ENCODE assay signal across 2 cellular contexts in the genomic region with DNA sequence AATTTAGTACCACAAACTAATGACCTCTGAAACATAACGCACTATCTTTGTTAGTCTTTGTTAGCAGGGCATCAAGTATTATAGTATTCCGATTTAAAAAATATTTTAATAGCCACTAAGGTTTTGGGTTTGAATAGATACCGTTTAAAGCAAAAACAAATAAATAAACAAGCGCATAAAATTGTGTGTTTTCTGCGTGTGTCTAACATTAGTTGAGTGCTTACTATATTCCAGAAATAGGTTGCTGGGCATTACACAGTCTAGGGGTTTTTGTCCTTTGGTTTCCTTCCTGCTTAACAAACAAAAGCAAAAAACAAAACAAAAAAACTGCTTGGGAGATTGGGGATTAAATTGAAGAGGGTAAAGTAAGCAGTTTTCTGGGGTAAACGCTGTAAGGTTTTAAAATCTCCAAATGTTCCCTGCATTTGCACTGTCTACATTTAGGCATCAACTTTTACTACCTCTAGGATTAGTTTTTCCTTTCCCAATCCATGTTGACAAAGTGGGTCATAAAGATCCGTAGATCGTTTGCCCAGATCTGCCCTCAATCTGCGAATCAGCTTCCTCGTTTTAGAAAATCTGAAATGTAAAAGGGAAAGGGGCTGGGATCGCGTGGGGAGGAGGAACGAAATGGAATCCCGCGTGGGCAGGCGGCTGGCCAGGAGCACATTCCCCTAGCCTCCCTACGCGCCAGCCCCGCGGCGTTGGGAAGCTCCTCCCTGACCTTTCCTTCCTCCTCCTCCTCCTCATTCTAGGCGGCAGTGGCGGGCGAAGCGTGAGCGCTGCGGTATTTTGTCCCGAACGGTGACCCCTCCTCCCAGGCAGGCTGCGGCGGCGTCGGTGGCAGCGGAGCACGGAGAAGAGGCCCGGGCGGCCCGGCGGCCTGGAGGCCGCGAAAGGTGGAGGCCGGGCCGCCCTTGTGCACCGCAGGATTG.
TF ChIP-seq lines count a peak whose summit lies in the region.

TSS of gene KCTD3 (plus strand) at position 749 of the 935 bp plus-strand sequence. CDS start 382 bp downstream, outside the sequence.

TF ChIP-seq in SK-N-SH treated with all-trans-retinoic acid at 6 μM for 48 hours, 23 proteins besides CTCF, POLR2A, EP300 and RAD21 (continued from another document):
- no peak for TF ChIP-seq ISL1 (CRISPR knock-in tag; IDR thresholded peaks at IDR 0.05)
- no peak for TF ChIP-seq ESRRG (CRISPR knock-in tag; IDR thresholded peaks at IDR 0.05)
- no peak for TF ChIP-seq TOX (CRISPR knock-in tag; IDR thresholded peaks at IDR 0.05; ENCODE audit: borderline replicate concordance)
- no peak for TF ChIP-seq GLIS3 (CRISPR knock-in tag; IDR thresholded peaks at IDR 0.05)
- TF ChIP-seq ZC3H10 (CRISPR knock-in tag; IDR thresholded peaks at IDR 0.05) = no peak
- no peak for TF ChIP-seq ZFP30 (CRISPR knock-in tag; IDR thresholded peaks at IDR 0.05)
- TF ChIP-seq CSRNP3 (CRISPR knock-in tag; IDR thresholded peaks at IDR 0.05) = no peak
- TF ChIP-seq TSHZ2 (CRISPR knock-in tag; IDR thresholded peaks at IDR 0.05) = no peak
- TF ChIP-seq PPARA (CRISPR knock-in tag; IDR thresholded peaks at IDR 0.05; ENCODE audit: borderline replicate concordance) = no peak
- TF ChIP-seq OSR1 (CRISPR knock-in tag; IDR thresholded peaks at IDR 0.05) = no peak

TF ChIP-seq in K562, 482 proteins besides CTCF, POLR2A, EP300 and RAD21 (continued from another document and continues in another):
- TF ChIP-seq, protein P1, sequence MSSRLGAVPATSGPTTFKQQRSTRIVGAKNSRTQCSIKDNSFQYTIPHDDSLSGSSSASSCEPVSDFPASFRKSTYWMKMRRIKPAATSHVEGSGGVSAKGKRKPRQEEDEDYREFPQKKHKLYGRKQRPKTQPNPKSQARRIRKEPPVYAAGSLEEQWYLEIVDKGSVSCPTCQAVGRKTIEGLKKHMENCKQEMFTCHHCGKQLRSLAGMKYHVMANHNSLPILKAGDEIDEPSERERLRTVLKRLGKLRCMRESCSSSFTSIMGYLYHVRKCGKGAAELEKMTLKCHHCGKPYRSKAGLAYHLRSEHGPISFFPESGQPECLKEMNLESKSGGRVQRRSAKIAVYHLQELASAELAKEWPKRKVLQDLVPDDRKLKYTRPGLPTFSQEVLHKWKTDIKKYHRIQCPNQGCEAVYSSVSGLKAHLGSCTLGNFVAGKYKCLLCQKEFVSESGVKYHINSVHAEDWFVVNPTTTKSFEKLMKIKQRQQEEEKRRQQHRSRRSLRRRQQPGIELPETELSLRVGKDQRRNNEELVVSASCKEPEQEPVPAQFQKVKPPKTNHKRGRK (tag; IDR thresholded peaks at IDR 0.05) = peak; percentile 73
- TF ChIP-seq, protein P2, sequence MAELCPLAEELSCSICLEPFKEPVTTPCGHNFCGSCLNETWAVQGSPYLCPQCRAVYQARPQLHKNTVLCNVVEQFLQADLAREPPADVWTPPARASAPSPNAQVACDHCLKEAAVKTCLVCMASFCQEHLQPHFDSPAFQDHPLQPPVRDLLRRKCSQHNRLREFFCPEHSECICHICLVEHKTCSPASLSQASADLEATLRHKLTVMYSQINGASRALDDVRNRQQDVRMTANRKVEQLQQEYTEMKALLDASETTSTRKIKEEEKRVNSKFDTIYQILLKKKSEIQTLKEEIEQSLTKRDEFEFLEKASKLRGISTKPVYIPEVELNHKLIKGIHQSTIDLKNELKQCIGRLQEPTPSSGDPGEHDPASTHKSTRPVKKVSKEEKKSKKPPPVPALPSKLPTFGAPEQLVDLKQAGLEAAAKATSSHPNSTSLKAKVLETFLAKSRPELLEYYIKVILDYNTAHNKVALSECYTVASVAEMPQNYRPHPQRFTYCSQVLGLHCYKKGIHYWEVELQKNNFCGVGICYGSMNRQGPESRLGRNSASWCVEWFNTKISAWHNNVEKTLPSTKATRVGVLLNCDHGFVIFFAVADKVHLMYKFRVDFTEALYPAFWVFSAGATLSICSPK (IDR thresholded peaks at IDR 0.05; ENCODE audit: borderline replicate concordance) = peak; percentile 43; the same call in 1 of the 2 replicates
- no peak for TF ChIP-seq KLF1 (tag; IDR thresholded peaks at IDR 0.05)
- no peak for TF ChIP-seq GTF2B (IDR thresholded peaks at IDR 0.05; ENCODE audit: extremely low read depth, insufficient read length)
- TF ChIP-seq, protein P3, sequence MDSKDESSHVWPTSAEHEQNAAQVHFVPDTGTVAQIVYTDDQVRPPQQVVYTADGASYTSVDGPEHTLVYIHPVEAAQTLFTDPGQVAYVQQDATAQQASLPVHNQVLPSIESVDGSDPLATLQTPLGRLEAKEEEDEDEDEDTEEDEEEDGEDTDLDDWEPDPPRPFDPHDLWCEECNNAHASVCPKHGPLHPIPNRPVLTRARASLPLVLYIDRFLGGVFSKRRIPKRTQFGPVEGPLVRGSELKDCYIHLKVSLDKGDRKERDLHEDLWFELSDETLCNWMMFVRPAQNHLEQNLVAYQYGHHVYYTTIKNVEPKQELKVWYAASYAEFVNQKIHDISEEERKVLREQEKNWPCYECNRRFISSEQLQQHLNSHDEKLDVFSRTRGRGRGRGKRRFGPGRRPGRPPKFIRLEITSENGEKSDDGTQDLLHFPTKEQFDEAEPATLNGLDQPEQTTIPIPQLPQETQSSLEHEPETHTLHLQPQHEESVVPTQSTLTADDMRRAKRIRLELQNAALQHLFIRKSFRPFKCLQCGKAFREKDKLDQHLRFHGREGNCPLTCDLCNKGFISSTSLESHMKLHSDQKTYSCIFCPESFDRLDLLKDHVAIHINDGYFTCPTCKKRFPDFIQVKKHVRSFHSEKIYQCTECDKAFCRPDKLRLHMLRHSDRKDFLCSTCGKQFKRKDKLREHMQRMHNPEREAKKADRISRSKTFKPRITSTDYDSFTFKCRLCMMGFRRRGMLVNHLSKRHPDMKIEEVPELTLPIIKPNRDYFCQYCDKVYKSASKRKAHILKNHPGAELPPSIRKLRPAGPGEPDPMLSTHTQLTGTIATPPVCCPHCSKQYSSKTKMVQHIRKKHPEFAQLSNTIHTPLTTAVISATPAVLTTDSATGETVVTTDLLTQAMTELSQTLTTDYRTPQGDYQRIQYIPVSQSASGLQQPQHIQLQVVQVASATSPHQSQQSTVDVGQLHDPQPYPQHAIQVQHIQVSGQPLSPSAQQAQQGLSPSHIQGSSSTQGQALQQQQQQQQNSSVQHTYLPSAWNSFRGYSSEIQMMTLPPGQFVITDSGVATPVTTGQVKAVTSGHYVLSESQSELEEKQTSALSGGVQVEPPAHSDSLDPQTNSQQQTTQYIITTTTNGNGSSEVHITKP (IDR thresholded peaks at IDR 0.05; ENCODE audit: partially characterized antibody) = no peak
- TF ChIP-seq FOXJ2 (tag; IDR thresholded peaks at IDR 0.05) = peak; percentile 53; the same call in 1 of the 2 replicates
- peak; percentile 73 to 83; a peak in 3 of 4 replicates for TF ChIP-seq FOXA3 (CRISPR knock-in tag; conservative IDR thresholded peaks at IDR 0.05 in 1 of 2, IDR thresholded peaks at IDR 0.05 in 1 of 2)
- 0 out of 2 replicates have a peak, but pooled peaks have one; percentile 59 for TF ChIP-seq LCOR (CRISPR knock-in tag; IDR thresholded peaks at IDR 0.05)
- peak; percentile 26 to 62; a peak in 2 of 4 replicates for TF ChIP-seq SIN3A (IDR thresholded peaks at IDR 0.05; ENCODE audit: borderline replicate concordance in 2 of 2, control insufficient read depth in 1 of 2, low read depth in 2 of 2, low read length in 2 of 2)
- no peak for TF ChIP-seq ZNF778 (CRISPR knock-in tag; IDR thresholded peaks at IDR 0.05)
- peak; percentile 52 to 53; a peak in 2 of 4 replicates for TF ChIP-seq MNT (conservative IDR thresholded peaks at IDR 0.05)
- TF ChIP-seq CLOCK (CRISPR knock-in tag; IDR thresholded peaks at IDR 0.05; ENCODE audit: borderline replicate concordance) = no peak
- TF ChIP-seq, protein P4, sequence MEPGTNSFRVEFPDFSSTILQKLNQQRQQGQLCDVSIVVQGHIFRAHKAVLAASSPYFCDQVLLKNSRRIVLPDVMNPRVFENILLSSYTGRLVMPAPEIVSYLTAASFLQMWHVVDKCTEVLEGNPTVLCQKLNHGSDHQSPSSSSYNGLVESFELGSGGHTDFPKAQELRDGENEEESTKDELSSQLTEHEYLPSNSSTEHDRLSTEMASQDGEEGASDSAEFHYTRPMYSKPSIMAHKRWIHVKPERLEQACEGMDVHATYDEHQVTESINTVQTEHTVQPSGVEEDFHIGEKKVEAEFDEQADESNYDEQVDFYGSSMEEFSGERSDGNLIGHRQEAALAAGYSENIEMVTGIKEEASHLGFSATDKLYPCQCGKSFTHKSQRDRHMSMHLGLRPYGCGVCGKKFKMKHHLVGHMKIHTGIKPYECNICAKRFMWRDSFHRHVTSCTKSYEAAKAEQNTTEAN (CRISPR knock-in tag; IDR thresholded peaks at IDR 0.05) = no peak
- TF ChIP-seq, protein P5, sequence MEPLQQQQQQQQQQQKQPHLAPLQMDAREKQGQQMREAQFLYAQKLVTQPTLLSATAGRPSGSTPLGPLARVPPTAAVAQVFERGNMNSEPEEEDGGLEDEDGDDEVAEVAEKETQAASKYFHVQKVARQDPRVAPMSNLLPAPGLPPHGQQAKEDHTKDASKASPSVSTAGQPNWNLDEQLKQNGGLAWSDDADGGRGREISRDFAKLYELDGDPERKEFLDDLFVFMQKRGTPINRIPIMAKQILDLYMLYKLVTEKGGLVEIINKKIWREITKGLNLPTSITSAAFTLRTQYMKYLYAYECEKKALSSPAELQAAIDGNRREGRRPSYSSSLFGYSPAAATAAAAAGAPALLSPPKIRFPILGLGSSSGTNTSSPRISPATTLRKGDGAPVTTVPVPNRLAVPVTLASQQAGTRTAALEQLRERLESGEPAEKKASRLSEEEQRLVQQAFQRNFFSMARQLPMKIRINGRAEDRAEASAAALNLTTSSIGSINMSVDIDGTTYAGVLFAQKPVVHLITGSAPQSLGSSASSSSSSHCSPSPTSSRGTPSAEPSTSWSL (CRISPR knock-in tag; IDR thresholded peaks at IDR 0.05; ENCODE audit: borderline replicate concordance) = no peak
- no peak for TF ChIP-seq TEAD2 (tag; IDR thresholded peaks at IDR 0.05)
- TF ChIP-seq COPS2 (conservative IDR thresholded peaks at IDR 0.05) = no peak
- TF ChIP-seq NONO (IDR thresholded peaks at IDR 0.05; ENCODE audit: low read depth in 2 of 2, low read length in 1 of 2) = 0 out of 4 replicates have a peak, but pooled peaks of 1 of the 2 experiments have one; percentile 7
- peak; percentile 63 for TF ChIP-seq CTBP1 (IDR thresholded peaks at IDR 0.05; ENCODE audit: borderline replicate concordance)
- TF ChIP-seq SMAD1 (IDR thresholded peaks at IDR 0.05; ENCODE audit: low read depth, low read length, partially characterized antibody) = peak; percentile 64
- no peak for TF ChIP-seq RUNX1 (IDR thresholded peaks at IDR 0.05; ENCODE audit: low read depth)
- TF ChIP-seq DIDO1 (tag; IDR thresholded peaks at IDR 0.05; ENCODE audit: low read depth) = no peak
- TF ChIP-seq SP1 (CRISPR knock-in tag; IDR thresholded peaks at IDR 0.05) = no peak
- TF ChIP-seq ETV5 (CRISPR knock-in tag; IDR thresholded peaks at IDR 0.05; ENCODE audit: low read depth) = 0 out of 2 replicates have a peak, but pooled peaks have one; percentile 36
- TF ChIP-seq PML (IDR thresholded peaks at IDR 0.05; ENCODE audit: low read length) = peak; percentile 50; the same call in 1 of the 2 replicates
- no peak for TF ChIP-seq NFE2 (IDR thresholded peaks at IDR 0.05; ENCODE audit: low read depth)
- no peak for TF ChIP-seq NELFE (IDR thresholded peaks at IDR 0.05; ENCODE audit: insufficient read depth, insufficient read length)
- no peak for TF ChIP-seq SNIP1 (IDR thresholded peaks at IDR 0.05; ENCODE audit: low read depth)
- TF ChIP-seq HOXB6 (CRISPR knock-in tag; IDR thresholded peaks at IDR 0.05; ENCODE audit: borderline replicate concordance) = no peak
- no peak for TF ChIP-seq TCF7 (IDR thresholded peaks at IDR 0.05; ENCODE audit: borderline replicate concordance)
- no peak for TF ChIP-seq ETV6 (IDR thresholded peaks at IDR 0.05; ENCODE audit: borderline replicate concordance in 1 of 2, low read depth in 2 of 2, low read length in 1 of 2)
- TF ChIP-seq ETV6 (CRISPR knock-in tag; IDR thresholded peaks at IDR 0.05; ENCODE audit: borderline replicate concordance) = no peak
- peak; percentile 62; the same call in 1 of the 2 replicates for TF ChIP-seq POLR2H (tag; IDR thresholded peaks at IDR 0.05; ENCODE audit: low read depth)
- TF ChIP-seq SPI1 (IDR thresholded peaks at IDR 0.05; ENCODE audit: borderline replicate concordance, low read depth, low read length) = no peak
- peak; percentile 83; the same call in 1 of the 2 replicates for TF ChIP-seq GATAD2A (IDR thresholded peaks at IDR 0.05)
- no peak for TF ChIP-seq TAL1 (IDR thresholded peaks at IDR 0.05)
- TF ChIP-seq GATAD2B (IDR thresholded peaks at IDR 0.05; ENCODE audit: borderline replicate concordance) = no peak
- TF ChIP-seq SRSF3 (IDR thresholded peaks at IDR 0.05; ENCODE audit: insufficient read depth, low read length) = 0 out of 2 replicates have a peak, but pooled peaks have one; percentile 32
- no peak for TF ChIP-seq HDAC8 (tag; IDR thresholded peaks at IDR 0.05)
- peak; percentile 33 for TF ChIP-seq ARID1B (IDR thresholded peaks at IDR 0.05)
